1 cellular context compared by ENCODE assay signal in genomic region chr12:121404734-121405133, GRCh38.
TF ChIP-seq lines count a peak whose summit lies in the region.

No MANE protein-coding gene starts in this region.

TF ChIP-seq in HEK293, 187 proteins besides CTCF, POLR2A, EP300 and RAD21 (continued from another document and continues in another):
- TF ChIP-seq ZBTB11 (tag by site-specific recombination; conservative IDR thresholded peaks at IDR 0.05; ENCODE audit: low read depth) (no peak), ZBTB21 (tag by site-specific recombination; IDR thresholded peaks at IDR 0.05) (no peak), GLIS2 (tag by site-specific recombination; IDR thresholded peaks at IDR 0.05) (no peak), ZBTB26 (tag by site-specific recombination; optimal IDR thresholded peaks at IDR 0.05) (no peak), ZNF837 (tag by site-specific recombination; IDR thresholded peaks at IDR 0.05) (no peak), HOXD13 (CRISPR knock-in tag; IDR thresholded peaks at IDR 0.05; ENCODE audit: borderline replicate concordance) (no peak), ZNF513 (tag by site-specific recombination; IDR thresholded peaks at IDR 0.05) (0 out of 2 replicates have a peak, but pooled peaks have one; percentile 46), KLF9 (tag by site-specific recombination; IDR thresholded peaks at IDR 0.05; ENCODE audit: low read depth) (no peak), ZBTB17 (tag by site-specific recombination; IDR thresholded peaks at IDR 0.05) (no peak), BCL11B (tag by site-specific recombination; IDR thresholded peaks at IDR 0.05; ENCODE audit: low read depth) (no peak), ZNF2 (tag by site-specific recombination; IDR thresholded peaks at IDR 0.05) (no peak), ZNF280D (tag by site-specific recombination; IDR thresholded peaks at IDR 0.05) (no peak), ZNF473 (tag by site-specific recombination; IDR thresholded peaks at IDR 0.05) (no peak; the same call in 1 of the 2 replicates), ZNF175 (tag by site-specific recombination; IDR thresholded peaks at IDR 0.05) (no peak), BCL11A (tag by site-specific recombination; IDR thresholded peaks at IDR 0.05; ENCODE audit: low read depth) (no peak), YY2 (tag by site-specific recombination; IDR thresholded peaks at IDR 0.05) (no peak), EGR2 (tag by site-specific recombination; IDR thresholded peaks at IDR 0.05; ENCODE audit: low read depth) (no peak), MYNN (tag by site-specific recombination; IDR thresholded peaks at IDR 0.05; ENCODE audit: borderline replicate concordance) (no peak), ZNF184 (tag by site-specific recombination; IDR thresholded peaks at IDR 0.05) (peak; percentile 98), GLI2 (tag by site-specific recombination; IDR thresholded peaks at IDR 0.05; ENCODE audit: borderline replicate concordance, low read depth) (0 out of 2 replicates have a peak, but pooled peaks have one; percentile 78), ZBTB20 (tag by site-specific recombination; IDR thresholded peaks at IDR 0.05) (no peak), TCF7L2 (IDR thresholded peaks at IDR 0.05; ENCODE audit: borderline replicate concordance, low read depth, low read length) (no peak), ZBTB44 (tag by site-specific recombination; IDR thresholded peaks at IDR 0.05) (peak; percentile 98), ATF2 (tag by site-specific recombination; IDR thresholded peaks at IDR 0.05; ENCODE audit: low read depth) (no peak), ZNF302 (tag by site-specific recombination; IDR thresholded peaks at IDR 0.05; ENCODE audit: low read depth) (no peak), ZNF18 (tag by site-specific recombination; IDR thresholded peaks at IDR 0.05) (no peak), MEIS1 (CRISPR knock-in tag; IDR thresholded peaks at IDR 0.05; ENCODE audit: borderline replicate concordance) (no peak), AEBP2 (tag by site-specific recombination; IDR thresholded peaks at IDR 0.05; ENCODE audit: borderline replicate concordance) (no peak), ZNF777 (tag by site-specific recombination; IDR thresholded peaks at IDR 0.05; ENCODE audit: borderline replicate concordance) (no peak), ZSCAN5A (tag by site-specific recombination; IDR thresholded peaks at IDR 0.05) (no peak), ZNF514 (tag by site-specific recombination; IDR thresholded peaks at IDR 0.05) (no peak), ZNF510 (tag by site-specific recombination; IDR thresholded peaks at IDR 0.05; ENCODE audit: insufficient replicate concordance) (peak; percentile 82), ZNF416 (tag by site-specific recombination; IDR thresholded peaks at IDR 0.05) (no peak), SALL2 (tag by site-specific recombination; IDR thresholded peaks at IDR 0.05; ENCODE audit: borderline replicate concordance) (no peak), ZNF10 (tag by site-specific recombination; IDR thresholded peaks at IDR 0.05) (no peak), KLF16 (tag by site-specific recombination; IDR thresholded peaks at IDR 0.05) (no peak), ZNF138 (tag by site-specific recombination; IDR thresholded peaks at IDR 0.05; ENCODE audit: borderline replicate concordance) (no peak), ZNF16 (tag by site-specific recombination; IDR thresholded peaks at IDR 0.05; ENCODE audit: low read depth) (no peak), ZBTB6 (tag by site-specific recombination; IDR thresholded peaks at IDR 0.05) (peak; percentile 29; the same call in 1 of the 2 replicates), ZNF654 (tag by site-specific recombination; IDR thresholded peaks at IDR 0.05; ENCODE audit: low read depth) (no peak), ZNF324 (tag by site-specific recombination; IDR thresholded peaks at IDR 0.05) (no peak), ZNF580 (tag by site-specific recombination; IDR thresholded peaks at IDR 0.05) (no peak), ZNF571 (tag by site-specific recombination; IDR thresholded peaks at IDR 0.05) (0 out of 2 replicates have a peak, but pooled peaks have one; percentile 88)
